17 cellular contexts compared by ENCODE assay signal in genomic region chr5:28286566-28286965, GRCh38.
"Had no signal": no experiment of that assay in that cellular context is flagged by ENCODE, and none has a peak within 500 bp of the region (broad histone marks: within the 10 kb centered on the region; RNA-seq: fewer than 3 reads in every experiment).

No MANE protein-coding gene starts in this region.

- H3K9me3 ChIP-seq: gastrocnemius medialis, thoracic aorta had no signal

- H3K4me3 ChIP-seq: gastrocnemius medialis, heart left ventricle, thoracic aorta had no signal

- H3K36me3 ChIP-seq: gastrocnemius medialis, heart left ventricle, thoracic aorta had no signal

- H3K27ac ChIP-seq: gastrocnemius medialis, heart left ventricle, thoracic aorta had no signal

- ATAC-seq: activated CD4-positive, CD25-positive, alpha-beta regulatory T cell treated with anti-CD3 and anti-CD28 coated beads, Interleukin-2, amount 50 U/mL, for 24 hours; activated T-cell treated with anti-CD3 and anti-CD28 coated beads, Interleukin-2, amount 50 U/mL, for 4 hours; gastrocnemius medialis; heart left ventricle; natural killer cell treated with Interleukin-12 subunit alpha and Interleukin-12 subunit beta and Interleukin-15 and Interleukin-18, amount 100 ng/mL, for 72 hours; stimulated activated naive B cell treated with anti-CD40 and anti-IgM and Interleukin-4, amounts not matched to agents 10 μg/mL and 1 μg/mL and 100 μg/mL, for 72 hours had no signal

- H3K27me3 ChIP-seq: gastrocnemius medialis, heart left ventricle had no signal

- H3K4me1 ChIP-seq: gastrocnemius medialis, heart left ventricle had no signal

- DNase-seq: activated CD4-positive, alpha-beta T cell treated with anti-CD3 and anti-CD28 coated beads, Interleukin-2, amount 50 U/mL, for 1 hour; activated CD8-positive, alpha-beta memory T cell treated with anti-CD3 and anti-CD28 coated beads, Interleukin-2, amount 50 U/mL, for 4 hours; activated naive CD4-positive, alpha-beta T cell treated with anti-CD3 and anti-CD28 coated beads for 36 hours; activated T-cell treated with anti-CD3 and anti-CD28 coated beads, Interleukin-2, amount 50 U/mL, for 4 hours; anterior cingulate cortex; cortex of kidney; gastrocnemius medialis; heart left ventricle; immature natural killer cell; mesendoderm; occipital lobe; posterior cingulate gyrus; retina; stimulated activated naive B cell treated with anti-CD40 and anti-IgM and Interleukin-4, amounts not matched to agents 10 μg/mL and 1 μg/mL and 100 μg/mL, for 72 hours had no signal
